8 cellular contexts compared by ENCODE assay signal in the genomic region with DNA sequence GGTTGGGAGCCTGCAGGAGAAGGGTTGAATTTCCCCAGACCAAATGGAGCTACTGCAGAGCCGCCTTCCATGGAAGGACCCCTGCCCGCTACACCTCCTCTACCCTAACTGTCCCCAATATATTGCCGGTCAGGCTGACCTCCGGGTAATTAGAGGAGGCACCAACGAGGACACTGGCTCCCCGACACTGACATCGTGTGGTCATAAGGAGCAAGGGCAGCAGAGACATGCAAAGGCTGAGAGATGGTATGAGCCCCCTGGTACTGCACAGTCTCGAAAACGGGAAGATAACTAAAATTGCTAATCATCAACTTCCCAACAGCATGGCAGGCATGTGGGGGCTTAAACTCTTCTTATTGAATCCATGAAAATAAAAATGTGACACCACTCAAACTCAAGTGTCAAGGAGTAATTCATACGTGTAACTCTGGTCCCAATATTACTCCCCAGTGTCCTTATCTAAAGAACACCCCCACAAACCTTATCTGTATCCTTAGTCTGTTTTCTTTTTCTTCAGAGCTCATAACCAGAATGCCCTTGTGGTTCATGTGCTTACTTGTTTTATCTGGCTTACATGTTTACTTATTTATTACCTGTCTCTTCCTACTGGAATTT. TPM values are rescaled to one million over a fixed set of nuclear protein-coding genes. Genes with fewer than 3 reads are reported as not detected.
DNase-seq lines count a peak whose midpoint lies in the region; ATAC-seq and TF ChIP-seq lines count a peak whose summit lies in the region.

No MANE protein-coding gene starts in this region.

- peak overlapping the region in 5 of 10 donors; percentile 15 to 33 (median 22) for H3K4me3 ChIP-seq in heart right ventricle

- H3K36me3 ChIP-seq in heart right ventricle = peaks cover 0 to 3% (median 0%) of the 10 kb centered on the region in 9 donors

- DNase-seq in DMS53 (lab: John Stamatoyannopoulos, UW) (peak; percentile 88), NCI-H748 (lab: John Stamatoyannopoulos, UW; ENCODE audit: unreplicated experiment) (peak; percentile 76), heart right ventricle (peak; percentile 49 to 51), renal cortical epithelial cell (ENCODE audit: low read depth) (peak; percentile 44)
- DNase-seq in activated gamma-delta T cell treated with anti-CD3 and anti-CD28 coated beads, Interleukin-2, amount 50 U/mL, for 16 hours (ENCODE audit: low read depth) = peak; percentile 6
- no peak for DNase-seq in activated CD4-positive, CD25-positive, alpha-beta regulatory T cell (lab: John Stamatoyannopoulos, UW)

- 5 to 6% methylated on average over 10 of the region's 10 CpGs for WGBS in heart right ventricle, 2 donors

- peak; percentile 77 for ATAC-seq in GM19324 (IDR thresholded peaks at IDR 0.05; ENCODE audit: low FRiP score, unreplicated experiment)
- ATAC-seq in HG03175 (IDR thresholded peaks at IDR 0.05; ENCODE audit: unreplicated experiment) = peak; percentile 68
- peak in 3 of 8 donors; percentile 11 to 32 (median 17) for ATAC-seq in heart right ventricle

- peak overlapping the region in 5 of 10 donors; percentile 1 to 100 (median 33) for H3K27ac ChIP-seq in heart right ventricle

- peak; percentile 77 to 94 (median 88) for TF ChIP-seq CTCF in heart right ventricle (IDR thresholded peaks at IDR 0.05)

- H3K4me1 ChIP-seq in heart right ventricle = peaks cover 6 to 52% (median 33%) of the 10 kb centered on the region in 9 donors

- no peaks in the 10 kb centered on the region for H3K9me3 ChIP-seq in heart right ventricle

- intact Hi-C loops in heart right ventricle (cut with DNase I) = loop anchor here in 9 of 10 donors (2.0 to 10.0 kb wide), 6 partner anchors 36 to 294 kb away; partner anchors contain the start of genes CNGA4 (in 1 of the 9) and FHIP1B (in 1 of the 9)

- H3K27me3 ChIP-seq in heart right ventricle = peaks cover 0 to 21% (median 0%) of the 10 kb centered on the region in 7 donors

RNA-seq across cellular contexts. Expression of gene CAVIN3, which starts 4.4 kb away (rescaled TPM):
- total RNA-seq in heart right ventricle = 100 to 1,000 TPM in 1 of 10 donors, 10 to 100 TPM in 9; 39.3 to 117 (median 46.0) TPM
- polyA plus RNA-seq in heart right ventricle = 100 to 1,000 TPM; 150 to 186 TPM
- total RNA-seq in renal cortical epithelial cell = 50.3 and 118 TPM in 2 replicates

RNA-seq across cellular contexts. Expression of gene CCKBR, which starts 56.3 kb away (rescaled TPM):
- not detected for total RNA-seq in heart right ventricle
- polyA plus RNA-seq in heart right ventricle = under 1 TPM in 1 of 2 donors, not detected in 1; 0.15 TPM
- not detected in 2 replicates for total RNA-seq in renal cortical epithelial cell

Comparison
In these comparisons a context has a peak if more than half of its experiments do, and no peak if none do; other contexts are left out.
1. DNase-seq: peak in DMS53 (single experiment), NCI-H748 (single experiment), activated gamma-delta T cell treated with anti-CD3 and anti-CD28 coated beads, Interleukin-2, amount 50 U/mL, for 16 hours (single experiment), heart right ventricle (2 of 2) and renal cortical epithelial cell (single experiment); none in activated CD4-positive, CD25-positive, alpha-beta regulatory T cell (0 of 4).